25 cellular contexts compared by ENCODE assay signal in genomic region chr7:52569151-52569550, GRCh38.
"Had no signal": no experiment of that assay in that cellular context is flagged by ENCODE, and none has a peak within 500 bp of the region (broad histone marks: within the 10 kb centered on the region; RNA-seq: fewer than 3 reads in every experiment).

No MANE protein-coding gene starts in this region.

- ATAC-seq: foreskin keratinocyte; left colon; left ventricle myocardium superior; psoas muscle; sciatic nerve; stimulated activated memory B cell treated with anti-CD40 and anti-IgM and Interleukin-4, amounts not matched to agents 10 μg/mL and 1 μg/mL and 100 μg/mL, for 72 hours; stimulated activated naive CD8-positive, alpha-beta T cell treated with anti-CD3 and anti-CD28 coated beads, Interleukin-15, amount 100 ng/mL, for 72 hours; upper lobe of right lung had no signal

- H3K4me3 ChIP-seq: hepatocyte, lung, psoas muscle, spleen, testis, tibial nerve, upper lobe of right lung, vagina had no signal

- H3K4me1 ChIP-seq: foreskin keratinocyte, parathyroid adenoma, psoas muscle, spleen, testis, tibial nerve, upper lobe of right lung, vagina had no signal

- H3K27me3 ChIP-seq: foreskin keratinocyte, hepatocyte, spleen, testis, tibial nerve, upper lobe of right lung, vagina had no signal

- H3K4me2 ChIP-seq: hepatocyte had no signal

- H3K9me3 ChIP-seq: psoas muscle, testis, tibial nerve, upper lobe of right lung, vagina had no signal

- DNase-seq: dermis blood vessel endothelial cell; endodermal cell; erythroblast; foreskin keratinocyte; head of caudate nucleus; left colon; left ventricle myocardium superior; mesendoderm; naive B cell; psoas muscle; retina; spleen; stimulated activated CD4-positive, alpha-beta T cell treated with anti-CD3 and anti-CD28 coated beads, Interleukin-15, amount 100 ng/mL, for 24 hours; stimulated activated CD4-positive, alpha-beta T cell treated with anti-CD3 and anti-CD28 coated beads, Interleukin-1b, Interleukin-23, amount 100 ng/mL, for 48 hours; stimulated activated CD4-positive, alpha-beta T cell treated with anti-CD3 and anti-CD28 coated beads, Interleukin-4, amount 100 ng/mL, for 24 hours; stimulated activated naive CD8-positive, alpha-beta T cell treated with anti-CD3 and anti-CD28 coated beads, Interleukin-15, amount 100 ng/mL, for 72 hours; testis; upper lobe of right lung had no signal

- H3K36me3 ChIP-seq: spleen, tibial nerve, upper lobe of right lung, vagina had no signal

- H3K79me2 ChIP-seq: hepatocyte, parathyroid adenoma had no signal

- H3K9ac ChIP-seq: parathyroid adenoma had no signal

- H2AFZ ChIP-seq: hepatocyte, parathyroid adenoma had no signal

- H3K27ac ChIP-seq: foreskin keratinocyte, hepatocyte, parathyroid adenoma, psoas muscle, spleen, testis, tibial nerve, upper lobe of right lung, vagina had no signal
